ENCODE assay signal across 13 cellular contexts in the genomic region with DNA sequence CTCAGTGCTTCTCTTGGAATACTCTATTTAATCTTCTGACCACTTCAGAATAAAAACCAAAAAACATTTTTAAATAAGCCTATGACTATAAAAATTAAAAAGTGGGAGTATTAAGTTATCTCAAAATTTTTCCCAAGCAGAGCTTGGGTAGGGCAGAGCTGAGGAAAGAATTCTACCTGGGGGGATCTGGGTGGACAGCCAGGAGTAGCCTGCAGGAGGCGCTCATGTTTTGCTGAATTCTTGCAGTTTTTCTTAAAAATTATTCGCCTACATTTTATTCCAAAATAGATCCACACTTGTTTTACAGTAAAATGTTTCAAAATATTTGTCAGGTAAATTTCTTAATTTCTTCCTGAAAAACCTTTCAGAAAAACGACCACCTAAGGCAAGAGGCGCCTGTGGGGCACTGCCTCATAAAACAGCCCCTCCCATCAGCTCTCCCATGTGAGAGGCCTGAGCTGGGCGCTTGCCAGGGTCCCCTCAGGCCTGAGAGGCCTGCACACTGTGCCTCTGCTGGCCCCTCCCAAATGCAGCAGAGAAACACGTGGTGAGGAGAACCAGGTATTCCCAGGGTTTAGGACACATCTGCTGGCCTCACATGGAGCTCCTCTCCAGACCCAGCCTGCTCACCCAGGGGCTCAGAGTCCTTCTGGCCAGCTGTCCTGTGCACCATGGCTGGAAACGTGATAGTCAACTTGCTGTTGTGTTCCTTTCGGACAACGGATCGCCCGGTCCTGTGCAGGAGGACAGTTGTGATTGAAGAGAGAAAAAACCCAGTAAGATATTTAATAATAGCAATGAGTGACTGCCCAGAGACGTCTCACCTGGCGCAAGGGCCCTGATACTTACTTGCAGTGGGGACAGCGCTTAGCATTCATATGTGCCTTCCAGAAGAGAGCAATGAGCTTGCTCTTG. TPM values are rescaled to one million over a fixed set of nuclear protein-coding genes. Genes with fewer than 3 reads are reported as not detected.
DNase-seq lines count a peak whose midpoint lies in the region; TF ChIP-seq lines count a peak whose summit lies in the region.
"Had no signal": no experiment of that assay in that cellular context is flagged by ENCODE, and none has a peak within 500 bp of the region (broad histone marks: within the 10 kb centered on the region; RNA-seq: fewer than 3 reads in every experiment).

No MANE protein-coding gene starts in this region.

- no peaks in the 10 kb centered on the region for H3F3A ChIP-seq in Loucy (ENCODE audit: low read depth)
- H3F3A ChIP-seq in smooth muscle cell (ENCODE audit: low read depth) = no peaks in the 10 kb centered on the region

- H3K9me2 ChIP-seq in Loucy (replicated peaks; ENCODE audit: low read depth, low read length) = no peaks in the 10 kb centered on the region

- H4K20me1 ChIP-seq in Loucy (ENCODE audit: insufficient read depth, low read length, poor library complexity, severe bottlenecking) = no peaks in the 10 kb centered on the region
- H4K20me1 ChIP-seq in smooth muscle cell (ENCODE audit: low read depth) = no peaks in the 10 kb centered on the region

- H3K4me3 ChIP-seq in breast epithelium (no peak overlapping the region), Loucy (ENCODE audit: low read length, poor library complexity, severe bottlenecking) (no peak overlapping the region), epithelial cell of proximal tubule (ENCODE audit: low read depth, low read length) (no peak overlapping the region), smooth muscle cell (no peak overlapping the region), esophagus squamous epithelium (no peak overlapping the region)
- H3K4me3 ChIP-seq: heart left ventricle had no signal

- 84% methylated on average over 14 of the region's 14 CpGs for WGBS in smooth muscle cell (ENCODE audit: low lambda C conversion rate)
- 77 to 95% methylated on average over 10 to 13 of the region's 14 CpGs for WGBS in esophagus squamous epithelium, 2 donors

- no peak overlapping the region for H3K27ac Mint-ChIP-seq in MCF 10A (ENCODE audit: low read depth, unreplicated experiment)
- H3K27ac Mint-ChIP-seq: stimulated activated naive B cell treated with anti-CD40 and anti-IgM and Interleukin-4, amounts not matched to agents 10 μg/mL and 1 μg/mL and 100 μg/mL, for 72 hours had no signal

- no peaks in the 10 kb centered on the region for H3K4me1 ChIP-seq in breast epithelium
- no peaks in the 10 kb centered on the region for H3K4me1 ChIP-seq in Loucy (ENCODE audit: insufficient read depth, low read length, poor library complexity, severe bottlenecking)
- no peaks in the 10 kb centered on the region for H3K4me1 ChIP-seq in smooth muscle cell (ENCODE audit: low read depth)
- H3K4me1 ChIP-seq in esophagus squamous epithelium = no peaks in the 10 kb centered on the region
- H3K4me1 ChIP-seq: heart left ventricle had no signal

- H3K9me3 Mint-ChIP-seq in MCF 10A (ENCODE audit: unreplicated experiment) = no peaks in the 10 kb centered on the region
- H3K9me3 Mint-ChIP-seq: central memory CD8-positive, alpha-beta T cell; stimulated activated naive B cell treated with anti-CD40 and anti-IgM and Interleukin-4, amounts not matched to agents 10 μg/mL and 1 μg/mL and 100 μg/mL, for 72 hours had no signal

- H2AFZ ChIP-seq in Loucy (ENCODE audit: low read length) (no peak overlapping the region), smooth muscle cell (ENCODE audit: low read depth) (no peak overlapping the region)

- peaks cover 90% of the 10 kb centered on the region for H3K36me3 Mint-ChIP-seq in MCF 10A (ENCODE audit: insufficient read depth, unreplicated experiment)

- peak; percentile 24 for TF ChIP-seq CTCF in MCF 10A (IDR thresholded peaks at IDR 0.05; ENCODE audit: unreplicated experiment)
- TF ChIP-seq CTCF in breast epithelium (IDR thresholded peaks at IDR 0.05) = no peak
- TF ChIP-seq CTCF in Loucy (conservative IDR thresholded peaks at IDR 0.05; ENCODE audit: low read length) = peak; percentile 74
- TF ChIP-seq CTCF in epithelial cell of proximal tubule (conservative IDR thresholded peaks at IDR 0.05; ENCODE audit: low read depth, low read length) = peak; percentile 53
- peak; percentile 38 for TF ChIP-seq CTCF in smooth muscle cell (IDR thresholded peaks at IDR 0.05; ENCODE audit: borderline replicate concordance, insufficient read depth, poor library complexity, severe bottlenecking)
- peak in 2 of 6 experiments; percentile 17 to 27 for TF ChIP-seq CTCF in esophagus squamous epithelium (IDR thresholded peaks at IDR 0.05)

- no peak overlapping the region for H3K4me3 Mint-ChIP-seq in MCF 10A (ENCODE audit: unreplicated experiment)
- H3K4me3 Mint-ChIP-seq: central memory CD8-positive, alpha-beta T cell; stimulated activated naive B cell treated with anti-CD40 and anti-IgM and Interleukin-4, amounts not matched to agents 10 μg/mL and 1 μg/mL and 100 μg/mL, for 72 hours had no signal

- CTCF ChIA-PET in MCF 10A (lab: Yijun Ruan, JAX) = interaction anchor here (1.0 to 2.2 kb wide), 6 partner anchors 9 to 274 kb away, joined by 3 to 16 read pairs (median 4); no protein-coding TSS in a partner anchor

- no peaks in the 10 kb centered on the region for H3K4me1 Mint-ChIP-seq in MCF 10A (ENCODE audit: insufficient read depth, unreplicated experiment)
- H3K4me1 Mint-ChIP-seq: central memory CD8-positive, alpha-beta T cell; stimulated activated naive B cell treated with anti-CD40 and anti-IgM and Interleukin-4, amounts not matched to agents 10 μg/mL and 1 μg/mL and 100 μg/mL, for 72 hours had no signal

- H3K9me3 ChIP-seq in breast epithelium (no peaks in the 10 kb centered on the region), Loucy (ENCODE audit: insufficient read depth, low read depth, low read length) (no peaks in the 10 kb centered on the region), smooth muscle cell (replicated peaks; ENCODE audit: low read depth) (no peaks in the 10 kb centered on the region), esophagus squamous epithelium (no peaks in the 10 kb centered on the region)
- H3K9me3 ChIP-seq: heart left ventricle had no signal

- DNase-seq in MCF 10A (ENCODE audit: unreplicated experiment) = no peak
- DNase-seq in breast epithelium (ENCODE audit: low spot score in 2 of 2) = no peak
- no peak for DNase-seq in epithelial cell of proximal tubule (ENCODE audit: low read depth)
- DNase-seq in smooth muscle cell (lab: John Stamatoyannopoulos, UW; ENCODE audit: unreplicated experiment) = no peak
- no peak for DNase-seq in esophagus squamous epithelium (lab: John Stamatoyannopoulos, UW)
- DNase-seq in COLO829 (ENCODE audit: low spot score) = no peak
- no peak for DNase-seq in amygdala (lab: John Stamatoyannopoulos, UW)
- DNase-seq: heart left ventricle; stimulated activated CD4-positive, alpha-beta T cell treated with anti-CD3 and anti-CD28 coated beads, Interleukin-15, amount 100 ng/mL, for 24 hours; stimulated activated naive B cell treated with anti-CD40 and anti-IgM and Interleukin-4, amounts not matched to agents 10 μg/mL and 1 μg/mL and 100 μg/mL, for 72 hours; T-helper 1 cell had no signal

- H3K36me3 ChIP-seq in breast epithelium (no peaks in the 10 kb centered on the region), Loucy (ENCODE audit: insufficient read depth, low read length) (peaks cover 53% of the 10 kb centered on the region; the same call in 1 of the 2 replicates), smooth muscle cell (ENCODE audit: low read depth) (peaks cover 11% of the 10 kb centered on the region), esophagus squamous epithelium (peaks cover 0 to 95% (median 29%) of the 10 kb centered on the region in 3 donors)

- TF ChIP-seq POLR2A in breast epithelium (IDR thresholded peaks at IDR 0.05) (no peak), esophagus squamous epithelium (IDR thresholded peaks at IDR 0.05) (no peak)

- intact Hi-C loops in MCF 10A (cut with micrococcal nuclease) = no loop called here
- intact Hi-C loops in breast epithelium (cut with DNase I; ENCODE audit: low total_unique reads) = no loop called here
- intact Hi-C loops in esophagus squamous epithelium (cut with DNase I) = no loop called here

- H3K27me3 Mint-ChIP-seq in MCF 10A (ENCODE audit: insufficient read depth, unreplicated experiment) = no peaks in the 10 kb centered on the region
- H3K27me3 Mint-ChIP-seq: central memory CD8-positive, alpha-beta T cell; stimulated activated naive B cell treated with anti-CD40 and anti-IgM and Interleukin-4, amounts not matched to agents 10 μg/mL and 1 μg/mL and 100 μg/mL, for 72 hours had no signal

- H3K9ac ChIP-seq in Loucy (ENCODE audit: low read depth, low read length, poor library complexity, severe bottlenecking) = no peak overlapping the region
- no peak overlapping the region for H3K9ac ChIP-seq in smooth muscle cell (ENCODE audit: low read depth)

- no TSS peak for BruUV-seq in MCF 10A (replicated peaks; lab: Mats Ljungman, UMichigan)

- H3K4me2 ChIP-seq in Loucy (ENCODE audit: low read depth, low read length, poor library complexity, severe bottlenecking) (no peak overlapping the region), smooth muscle cell (no peak overlapping the region)

- H3K27me3 ChIP-seq in breast epithelium (no peaks in the 10 kb centered on the region), Loucy (ENCODE audit: insufficient read depth, low read length, poor library complexity, severe bottlenecking) (no peaks in the 10 kb centered on the region), smooth muscle cell (ENCODE audit: low read depth) (no peaks in the 10 kb centered on the region), esophagus squamous epithelium (no peaks in the 10 kb centered on the region)
- H3K27me3 ChIP-seq: heart left ventricle had no signal

- no peak overlapping the region for H3K27ac ChIP-seq in breast epithelium
- no peak overlapping the region for H3K27ac ChIP-seq in smooth muscle cell (ENCODE audit: low read depth)
- no peak overlapping the region for H3K27ac ChIP-seq in esophagus squamous epithelium
- H3K27ac ChIP-seq: heart left ventricle had no signal

- H3K79me2 ChIP-seq in Loucy (ENCODE audit: insufficient read depth, low read length) (no peaks in the 10 kb centered on the region), smooth muscle cell (ENCODE audit: low read depth) (no peaks in the 10 kb centered on the region)

- POLR2A ChIA-PET in MCF 10A (lab: Yijun Ruan, JAX) = interaction anchor here (0.7 kb wide), 1 partner anchor 16 kb away, joined by 3 read pairs; no protein-coding TSS in a partner anchor

RNA-seq across cellular contexts. Expression of gene POLR1A, which starts 17.5 kb away (rescaled TPM):
- 46.4 and 52.7 TPM in 2 replicates for total RNA-seq in MCF 10A (2022)
- 10 to 100 TPM; 12.4 to 19.4 (median 13.1) TPM for total RNA-seq in breast epithelium
- total RNA-seq in epithelial cell of proximal tubule = 21.3 and 23.1 TPM in 2 replicates
- total RNA-seq in smooth muscle cell = 12.2 and 20.8 TPM in 2 replicates
- 4.9 and 6.0 TPM in 2 replicates for polyA plus RNA-seq in smooth muscle cell
- 10 to 100 TPM; 11.8 to 20.2 (median 16.2) TPM for total RNA-seq in esophagus squamous epithelium

RNA-seq across cellular contexts. Expression of gene PTCD3, which starts 17.8 kb away (rescaled TPM):
- 95.3 and 96.3 TPM in 2 replicates for total RNA-seq in MCF 10A (2022)
- 100 to 1,000 TPM in 1 of 3 donors, 10 to 100 TPM in 2; 70.1 to 126 (median 99.1) TPM for total RNA-seq in breast epithelium
- 47.8 and 53.2 TPM in 2 replicates for total RNA-seq in epithelial cell of proximal tubule
- 78.7 and 147 TPM in 2 replicates for total RNA-seq in smooth muscle cell
- polyA plus RNA-seq in smooth muscle cell = 42.2 and 58.7 TPM in 2 replicates
- 10 to 100 TPM; 16.7 to 63.9 (median 53.1) TPM for total RNA-seq in esophagus squamous epithelium

Comparison
In these comparisons a context has a peak if more than half of its experiments do, and no peak if none do; other contexts are left out.
1. CTCF ChIP-seq: peak in MCF 10A (single experiment), Loucy (single experiment), epithelial cell of proximal tubule (single experiment) and smooth muscle cell (single experiment); none in breast epithelium (0 of 3).